Comparison of ENCODE assay signal across 10 cellular contexts in genomic region chrX:65674351-65674893, GRCh38. TPM values are rescaled to one million over a fixed set of nuclear protein-coding genes. Genes with fewer than 3 reads are reported as not detected.
DNase-seq lines count a peak whose midpoint lies in the region; ATAC-seq, FAIRE-seq and TF ChIP-seq lines count a peak whose summit lies in the region.
"Had no signal": no experiment of that assay in that cellular context is flagged by ENCODE, and none has a peak within 500 bp of the region (broad histone marks: within the 10 kb centered on the region; RNA-seq: fewer than 3 reads in every experiment).

No MANE protein-coding gene starts in this region.

- dilution Hi-C loops in endothelial cell of umbilical vein (cut with MboI; ENCODE audit: extremely low pct_ligation_motif_present, low sequenced_read_pairs): no loop called here

- no peak overlapping the region for H3K4ac ChIP-seq in H9 (ENCODE audit: low read depth, low read length)

- peak overlapping the region; percentile 80 to 97 (median 91) for H3K4me3 Mint-ChIP-seq in CD4-positive, alpha-beta memory T cell
- no peak overlapping the region for H3K4me3 Mint-ChIP-seq in H9

- peak overlapping the region in 1 of 2 donors; percentile 36 for H3K4me3 ChIP-seq in CD4-positive, alpha-beta memory T cell (ENCODE audit: low read length in 2 of 2)
- H3K4me3 ChIP-seq in PC-3 (ENCODE audit: low read length) (no peak overlapping the region), endothelial cell of umbilical vein (replicated peaks in 1 of 3; ENCODE audit: insufficient read depth in 1 of 3, low read depth in 1 of 3, low read length in 3 of 3) (peak overlapping the region in 1 of 3 experiments; percentile 25), neutrophil (ENCODE audit: low read depth in 1 of 2, low read length in 1 of 2) (peak overlapping the region; percentile 21 to 43), lower leg skin (ENCODE audit: low read depth, poor library complexity, severe bottlenecking) (no peak overlapping the region)

- no peaks in the 10 kb centered on the region for H3K27me3 ChIP-seq in CD4-positive, alpha-beta memory T cell (ENCODE audit: insufficient read depth, low read length)
- no peaks in the 10 kb centered on the region for H3K27me3 ChIP-seq in PC-3 (ENCODE audit: low read length)
- H3K27me3 ChIP-seq in endothelial cell of umbilical vein (ENCODE audit: control insufficient read depth in 2 of 2, insufficient read depth in 2 of 2, low read length in 2 of 2): no peaks in the 10 kb centered on the region
- H3K27me3 ChIP-seq in neutrophil: no peaks in the 10 kb centered on the region
- no peaks in the 10 kb centered on the region for H3K27me3 ChIP-seq in H9 (ENCODE audit: insufficient read depth, low read length)

- FAIRE-seq in endothelial cell of umbilical vein (lab: Jason Lieb, UNC): peak; percentile 74
- FAIRE-seq: G401.6 had no signal

- H2AFZ ChIP-seq in PC-3 (ENCODE audit: low read length): no peak overlapping the region
- no peak overlapping the region for H2AFZ ChIP-seq in endothelial cell of umbilical vein (ENCODE audit: low read depth, low read length)
- H2AFZ ChIP-seq in H9 (ENCODE audit: low read length): no peak overlapping the region

- no peaks in the 10 kb centered on the region for H3K9me1 ChIP-seq in endothelial cell of umbilical vein (replicated peaks; ENCODE audit: control insufficient read depth, extremely low read depth, insufficient read depth, low read length)

- H3K79me1 ChIP-seq in H9 (ENCODE audit: insufficient read depth, low read depth, low read length, poor library complexity, severe bottlenecking): no peaks in the 10 kb centered on the region

- peaks cover 59 to 71% of the 10 kb centered on the region in 2 donors for H3K36me3 Mint-ChIP-seq in CD4-positive, alpha-beta memory T cell
- H3K36me3 Mint-ChIP-seq in H9 (ENCODE audit: insufficient read depth in 1 of 3, low read depth in 3 of 3): peaks cover 0 to 24% (median 12%) of the 10 kb centered on the region in 3 experiments; a peak in 5 of 7 replicates

- H3K23ac ChIP-seq in H9 (ENCODE audit: insufficient read length, low read depth, low read length): no peak overlapping the region

- H2BK15ac ChIP-seq in H9 (ENCODE audit: low read depth, low read length): no peak overlapping the region

- TF ChIP-seq POLR2A in endothelial cell of umbilical vein (IDR thresholded peaks at IDR 0.05; ENCODE audit: low read depth, low read length) (no peak), lower leg skin (IDR thresholded peaks at IDR 0.05) (no peak)

- peaks cover 8% of the 10 kb centered on the region for H3F3A ChIP-seq in PC-3 (ENCODE audit: low read length, unreplicated experiment)

- no peaks in the 10 kb centered on the region for H3K9me3 Mint-ChIP-seq in CD4-positive, alpha-beta memory T cell
- H3K9me3 Mint-ChIP-seq in H9: peaks cover 62 to 74% of the 10 kb centered on the region in 2 experiments

- POLR2A ChIA-PET in CD4-positive, alpha-beta memory T cell (lab: Charles Lee; ENCODE audit: partially characterized antibody): interaction anchor here (0.7 to 10.9 kb wide), 8 partner anchors 12 to 102 kb away, joined by 3 to 106 read pairs (median 4); no protein-coding TSS in a partner anchor
- POLR2A ChIA-PET in PC-3 (lab: Charles Lee; ENCODE audit: unreplicated experiment): no interaction called here
- POLR2A ChIA-PET in endothelial cell of umbilical vein (lab: Charles Lee): interaction anchor here (1.0 to 1.5 kb wide), 3 partner anchors 29 to 73 kb away, joined by 3 to 8 read pairs (median 3); no protein-coding TSS in a partner anchor

- intact Hi-C loops in CD4-positive, alpha-beta memory T cell (cut with micrococcal nuclease): loop anchor here (1.0 to 10.0 kb wide), 3 partner anchors 22 to 79 kb away; no protein-coding TSS in a partner anchor
- intact Hi-C loops in PC-3 (cut with micrococcal nuclease) (no loop called here), endothelial cell of umbilical vein (cut with micrococcal nuclease) (no loop called here), lower leg skin (cut with DNase I; ENCODE audit: low total_unique reads) (no loop called here)

- ATAC-seq in PC-3: no peak
- ATAC-seq in GM19351 (IDR thresholded peaks at IDR 0.05; ENCODE audit: unreplicated experiment): no peak

- no peaks in the 10 kb centered on the region for H3K9me3 ChIP-seq in CD4-positive, alpha-beta memory T cell (ENCODE audit: control insufficient read depth in 1 of 2, low read length in 2 of 2)
- H3K9me3 ChIP-seq in PC-3 (ENCODE audit: low read length): no peaks in the 10 kb centered on the region
- H3K9me3 ChIP-seq in endothelial cell of umbilical vein (replicated peaks; ENCODE audit: control insufficient read depth, insufficient read depth, low read length): no peaks in the 10 kb centered on the region
- no peaks in the 10 kb centered on the region for H3K9me3 ChIP-seq in neutrophil
- peaks cover 25% of the 10 kb centered on the region for H3K9me3 ChIP-seq in H9 (ENCODE audit: control insufficient read depth, low read depth, low read length)

- TF ChIP-seq CTCF in PC-3 (conservative IDR thresholded peaks at IDR 0.05; ENCODE audit: low read depth, low read length) (no peak), endothelial cell of umbilical vein (IDR thresholded peaks at IDR 0.05; ENCODE audit: extremely low read depth in 1 of 2, insufficient read depth in 1 of 2, low read depth in 1 of 2, low read length in 2 of 2) (no peak), neutrophil (IDR thresholded peaks at IDR 0.05) (no peak), H9 (conservative IDR thresholded peaks at IDR 0.05) (no peak), lower leg skin (IDR thresholded peaks at IDR 0.05) (no peak)

- no peaks in the 10 kb centered on the region for H3K27me3 Mint-ChIP-seq in CD4-positive, alpha-beta memory T cell
- no peaks in the 10 kb centered on the region for H3K27me3 Mint-ChIP-seq in H9 (ENCODE audit: low read depth)

- CTCF ChIA-PET in CD4-positive, alpha-beta memory T cell (lab: Charles Lee; ENCODE audit: partially characterized antibody): interaction anchor here (0.8 to 2.9 kb wide), 9 partner anchors 14 to 78 kb away, joined by 3 to 12 read pairs (median 4); no protein-coding TSS in a partner anchor
- CTCF ChIA-PET in PC-3 (lab: Charles Lee): no interaction called here
- CTCF ChIA-PET in endothelial cell of umbilical vein (lab: Charles Lee): interaction anchor here (1.3 to 2.8 kb wide), 3 partner anchors 30 to 78 kb away, joined by 3 to 16 read pairs (median 7); no protein-coding TSS in a partner anchor

- H3K79me2 ChIP-seq in PC-3 (ENCODE audit: low read length): peaks cover 97% of the 10 kb centered on the region
- H3K79me2 ChIP-seq in endothelial cell of umbilical vein (ENCODE audit: control insufficient read depth, insufficient read depth, low read length): peaks cover 91% of the 10 kb centered on the region
- peaks cover 27% of the 10 kb centered on the region; the same call in 1 of the 2 replicates for H3K79me2 ChIP-seq in H9 (ENCODE audit: insufficient read depth, low read length)

- no peaks in the 10 kb centered on the region for H3K9me2 ChIP-seq in PC-3 (replicated peaks; ENCODE audit: low read length)

- H3K18ac ChIP-seq in H9 (ENCODE audit: insufficient read length, low read depth, low read length): no peak overlapping the region

- no peak overlapping the region for H3T11ph ChIP-seq in H9 (ENCODE audit: low read length)

- no peak overlapping the region for H2AK5ac ChIP-seq in H9 (ENCODE audit: insufficient read length, low read length)

- no peaks in the 10 kb centered on the region for H3K23me2 ChIP-seq in H9 (ENCODE audit: insufficient read length, low read depth, low read length, poor library complexity, severe bottlenecking)

- peak overlapping the region; percentile 43 to 96 (median 86) for H3K27ac Mint-ChIP-seq in CD4-positive, alpha-beta memory T cell
- H3K27ac Mint-ChIP-seq in H9: no peak overlapping the region

- H3K14ac ChIP-seq in H9 (ENCODE audit: insufficient read depth, low read length): no peak overlapping the region

- no peak overlapping the region for H2BK120ac ChIP-seq in H9 (ENCODE audit: low read depth, low read length, poor library complexity, severe bottlenecking)

- no peak overlapping the region for H2BK12ac ChIP-seq in H9 (ENCODE audit: insufficient read length, low read depth, low read length)

- peak overlapping the region; percentile 67 for H3K27ac ChIP-seq in CD4-positive, alpha-beta memory T cell (ENCODE audit: low read depth, low read length)
- no peak overlapping the region for H3K27ac ChIP-seq in PC-3 (ENCODE audit: low read length)
- peak overlapping the region; percentile 74 for H3K27ac ChIP-seq in endothelial cell of umbilical vein (ENCODE audit: insufficient read depth, low read depth, low read length)
- H3K27ac ChIP-seq in neutrophil: peak overlapping the region; percentile 75
- H3K27ac ChIP-seq in H9 (ENCODE audit: insufficient read length, low read depth, low read length): no peak overlapping the region

- DNase-seq in CD4-positive, alpha-beta memory T cell: peak in 4 of 5 donors; percentile 26 to 66 (median 40)
- DNase-seq in PC-3 (no peak), endothelial cell of umbilical vein (ENCODE audit: low read depth, low spot score) (peak; percentile 43), H9 (no peak), lower leg skin (ENCODE audit: low spot score in 2 of 2) (no peak)
- DNase-seq in stimulated activated CD4-positive, alpha-beta T cell treated with anti-CD3 and anti-CD28 coated beads, Interleukin-4, amount 100 ng/mL, for 24 hours: no peak
- DNase-seq: NCI-H774 had no signal

- peaks cover 60 to 94% (median 71%) of the 10 kb centered on the region in 4 donors for H3K4me1 Mint-ChIP-seq in CD4-positive, alpha-beta memory T cell
- H3K4me1 Mint-ChIP-seq in H9: peaks cover 10% of the 10 kb centered on the region in 2 experiments

- no peak overlapping the region for H2BK5ac ChIP-seq in H9 (ENCODE audit: insufficient read length, low read length)

- no peak overlapping the region for H4K5ac ChIP-seq in H9 (ENCODE audit: insufficient read length, low read depth, low read length)

- H4K20me1 ChIP-seq in PC-3 (ENCODE audit: low read length): peaks cover 26% of the 10 kb centered on the region
- peaks cover 4% of the 10 kb centered on the region for H4K20me1 ChIP-seq in endothelial cell of umbilical vein (replicated peaks; ENCODE audit: control insufficient read depth, extremely low read depth, insufficient read depth, low read length)
- no peaks in the 10 kb centered on the region for H4K20me1 ChIP-seq in H9 (ENCODE audit: control insufficient read depth, insufficient read depth, insufficient read length)

- H3K4me2 ChIP-seq in PC-3 (ENCODE audit: low read length) (peak overlapping the region; percentile 4; the same call in 1 of the 2 replicates), endothelial cell of umbilical vein (ENCODE audit: insufficient read depth, low read length) (peak overlapping the region; percentile 86), H9 (ENCODE audit: insufficient read depth, insufficient read length, low read length) (no peak overlapping the region)

- H4K91ac ChIP-seq in H9 (ENCODE audit: insufficient read length, low read depth, low read length): no peak overlapping the region

- H2BK20ac ChIP-seq in H9 (ENCODE audit: low read depth, low read length, poor library complexity, severe bottlenecking): no peak overlapping the region

- BruUV-seq in PC-3 (replicated peaks; lab: Mats Ljungman, UMichigan) (no TSS peak), endothelial cell of umbilical vein (replicated peaks; lab: Mats Ljungman, UMichigan) (no TSS peak)

- no CpG with 5 or more reads among the region's 4 CpGs for whole genome bisulfite sequencing in H9 (ENCODE audit: extremely low coverage, insufficient read length, low lambda C conversion rate)
- 29 to 50% methylated on average over 4 of the region's 4 CpGs for WGBS in lower leg skin, 2 donors

- H3K9ac ChIP-seq in PC-3 (ENCODE audit: low read length): no peak overlapping the region
- peak overlapping the region; percentile 47 for H3K9ac ChIP-seq in endothelial cell of umbilical vein (replicated peaks; ENCODE audit: extremely low read depth, insufficient read depth, low read length)
- no peak overlapping the region for H3K9ac ChIP-seq in H9 (ENCODE audit: extremely low read depth, insufficient read length, low read length)

- H3K4me1 ChIP-seq in CD4-positive, alpha-beta memory T cell (ENCODE audit: insufficient read depth, low read length): peaks cover 90% of the 10 kb centered on the region
- H3K4me1 ChIP-seq in PC-3 (ENCODE audit: insufficient read depth, low read length) (peaks cover 77% of the 10 kb centered on the region), endothelial cell of umbilical vein (ENCODE audit: control insufficient read depth, extremely low read depth, insufficient read depth, low read length) (peaks cover 81% of the 10 kb centered on the region), neutrophil (ENCODE audit: control insufficient read depth in 1 of 2, insufficient read depth in 1 of 2, low read depth in 1 of 2, low read length in 1 of 2) (peaks cover 88 to 98% of the 10 kb centered on the region in 2 experiments), H9 (ENCODE audit: insufficient read depth, low read length) (0 out of 2 replicates have a peak, but pooled peaks cover 3% of the 10 kb centered on the region)

- H4K8ac ChIP-seq in H9 (replicated peaks; ENCODE audit: insufficient read length, low read depth, low read length): no peak overlapping the region

- no peak overlapping the region for H3K56ac ChIP-seq in H9 (ENCODE audit: insufficient read length, low read depth, low read length)

- peaks cover 4% of the 10 kb centered on the region for H3K36me3 ChIP-seq in CD4-positive, alpha-beta memory T cell (ENCODE audit: insufficient read depth, low read length)
- H3K36me3 ChIP-seq in PC-3 (ENCODE audit: low read depth, low read length) (peaks cover 32% of the 10 kb centered on the region; the same call in 1 of the 2 replicates), endothelial cell of umbilical vein (ENCODE audit: control insufficient read depth in 2 of 2, extremely low read depth in 1 of 2, insufficient read depth in 2 of 2, low read length in 2 of 2) (peaks cover 0 to 6% of the 10 kb centered on the region in 2 experiments), neutrophil (no peaks in the 10 kb centered on the region)

RNA-seq across cellular contexts. Expression of gene MSN, which starts 7.0 kb away (rescaled TPM):
- total RNA-seq in CD4-positive, alpha-beta memory T cell: 100 to 1,000 TPM; 334 to 343 TPM
- polyA plus RNA-seq in CD4-positive, alpha-beta memory T cell: 100 to 1,000 TPM; 594 to 669 TPM
- total RNA-seq in PC-3 (2014; rRNA removed): 308 and 350 TPM in 2 replicates
- total RNA-seq in endothelial cell of umbilical vein: 635 and 658 TPM in 2 replicates
- polyA plus RNA-seq in endothelial cell of umbilical vein: 511 and 528 TPM in 2 replicates
- polyA plus RNA-seq in endothelial cell of umbilical vein (2011; cell fraction: cytosol; rRNA removed): 475 and 549 TPM in 2 replicates
- 738 and 769 TPM in 2 replicates for polyA plus RNA-seq in endothelial cell of umbilical vein (2011; cell fraction: nucleus; rRNA removed)
- polyA plus RNA-seq in endothelial cell of umbilical vein (2012): 862 and 934 TPM in 2 replicates
- 709 and 797 TPM in 2 replicates for polyA minus RNA-seq in endothelial cell of umbilical vein
- 123 TPM for polyA minus RNA-seq in endothelial cell of umbilical vein (2011; cell fraction: cytosol; rRNA and poly(A)+ RNA removed)
- 296 and 346 TPM in 2 replicates for polyA minus RNA-seq in endothelial cell of umbilical vein (2011; cell fraction: nucleus; rRNA and poly(A)+ RNA removed)
- 126 and 129 TPM in 2 replicates for total RNA-seq in H9 (2021)
- total RNA-seq in lower leg skin: 100 to 1,000 TPM; 108 to 180 (median 120) TPM

Comparison
In these comparisons a context has a peak if more than half of its experiments do, and no peak if none do; other contexts are left out.
1. DNase-seq: peak in CD4-positive, alpha-beta memory T cell (4 of 5) and endothelial cell of umbilical vein (single experiment); none in PC-3 (single experiment), H9 (single experiment), lower leg skin (0 of 2) and stimulated activated CD4-positive, alpha-beta T cell treated with anti-CD3 and anti-CD28 coated beads, Interleukin-4, amount 100 ng/mL, for 24 hours (single experiment).
2. H3K27ac ChIP-seq: peak in CD4-positive, alpha-beta memory T cell (single experiment), endothelial cell of umbilical vein (single experiment) and neutrophil (single experiment); none in PC-3 (single experiment) and H9 (single experiment).
3. H3K4me3 ChIP-seq: peak in neutrophil (2 of 2); none in PC-3 (single experiment) and lower leg skin (single experiment).
4. H3K27ac Mint-ChIP-seq: peak in CD4-positive, alpha-beta memory T cell (7 of 7); none in H9 (0 of 3).
5. H3K4me3 Mint-ChIP-seq: peak in CD4-positive, alpha-beta memory T cell (8 of 8); none in H9 (0 of 2).